In genomic region chr2:240469239-240469636, GRCh38 we compare ENCODE assay signal across 14 cellular contexts. TPM values are rescaled to one million over a fixed set of nuclear protein-coding genes. Genes with fewer than 3 reads are reported as not detected.
DNase-seq lines count a peak whose midpoint lies in the region; FAIRE-seq and TF ChIP-seq lines count a peak whose summit lies in the region.
"Had no signal": no experiment of that assay in that cellular context is flagged by ENCODE, and none has a peak within 500 bp of the region (broad histone marks: within the 10 kb centered on the region; RNA-seq: fewer than 3 reads in every experiment).

No MANE protein-coding gene starts in this region.

- H3K79me1 ChIP-seq in H1 (ENCODE audit: low read depth, low read length), result no peaks in the 10 kb centered on the region

- H3K18ac ChIP-seq in H1 (ENCODE audit: extremely low read depth, low read length), result no peak overlapping the region

- H3K79me2 ChIP-seq in H1 (ENCODE audit: control insufficient read depth in 1 of 2, insufficient read depth in 2 of 2, low read length in 2 of 2) (no peaks in the 10 kb centered on the region), osteoblast (ENCODE audit: insufficient read depth, low read length) (no peaks in the 10 kb centered on the region)

- no peak overlapping the region for H4K5ac ChIP-seq in H1 (ENCODE audit: insufficient read length, low read depth, low read length)

- H3K14ac ChIP-seq in H1 (ENCODE audit: insufficient read length), result no peak overlapping the region

- no peak overlapping the region for H3K23ac ChIP-seq in H1 (ENCODE audit: insufficient read length)

- peak overlapping the region; percentile 43 for H2BK120ac ChIP-seq in H1 (replicated peaks; ENCODE audit: low read depth, low read length)

- H3K27me3 ChIP-seq in H1 (replicated peaks in 1 of 4; ENCODE audit: control insufficient read depth in 3 of 4, extremely low read depth in 1 of 4, insufficient read depth in 3 of 4, low read length in 3 of 4), result peaks cover 0 to 5% (median 3%) of the 10 kb centered on the region in 4 experiments; a peak in 3 of 7 replicates
- no peaks in the 10 kb centered on the region for H3K27me3 ChIP-seq in osteoblast (ENCODE audit: insufficient read depth, low read length)
- H3K27me3 ChIP-seq in A673 (replicated peaks; ENCODE audit: insufficient read depth, low read depth, low read length, poor library complexity), result no peaks in the 10 kb centered on the region
- H3K27me3 ChIP-seq: ascending aorta, tibial artery had no signal

- H3K4ac ChIP-seq in H1 (replicated peaks; ENCODE audit: insufficient read length, low read depth, low read length), result no peak overlapping the region

- no peak overlapping the region for H3K56ac ChIP-seq in H1 (replicated peaks; ENCODE audit: insufficient read length, low read depth, low read length)

- H3K9me3 ChIP-seq in H1 (ENCODE audit: insufficient read depth in 2 of 2, low read depth in 1 of 2, low read length in 1 of 2), result no peaks in the 10 kb centered on the region
- peaks cover 3% of the 10 kb centered on the region for H3K9me3 ChIP-seq in osteoblast (ENCODE audit: low read depth, low read length)
- peaks cover 9% of the 10 kb centered on the region for H3K9me3 ChIP-seq in A673 (ENCODE audit: low read depth, low read length, poor library complexity, severe bottlenecking)

- POLR2A ChIA-PET in H1 (lab: Charles Lee; ENCODE audit: partially characterized antibody) (interaction anchor here (2.0 kb wide), 1 partner anchor 11 kb away, joined by 6 read pairs; no protein-coding TSS in a partner anchor), A673 (lab: Charles Lee; ENCODE audit: low non-redundant PET) (no interaction called here)

- TF ChIP-seq CTCF in GM13977 (IDR thresholded peaks at IDR 0.05; ENCODE audit: extremely low read depth, insufficient read depth, missing control alignments) (no peak), H1 (IDR thresholded peaks at IDR 0.05; ENCODE audit: control extremely low read depth in 1 of 3, insufficient read depth in 1 of 3, low read depth in 1 of 3, low read length in 3 of 3) (peak in 2 of 3 experiments; percentile 35; a peak in 3 of 4 replicates), osteoblast (IDR thresholded peaks at IDR 0.05; ENCODE audit: extremely low read depth, low read depth, low read length) (no peak), A673 (conservative IDR thresholded peaks at IDR 0.05; ENCODE audit: low read depth, low read length) (no peak), foreskin fibroblast (IDR thresholded peaks at IDR 0.05; ENCODE audit: low read depth, low read length) (no peak)

- peak; percentile 8 for DNase-seq in Ammon's horn (ENCODE audit: low spot score)
- DNase-seq in GM13977 (ENCODE audit: low spot score), result peak; percentile 15
- no peak for DNase-seq in H1 (ENCODE audit: low read depth in 1 of 2, low spot score in 2 of 2)
- peak; percentile 89 for DNase-seq in osteoblast (ENCODE audit: insufficient read length, low spot score, missing footprints)
- no peak for DNase-seq in A673 (ENCODE audit: low spot score)
- no peak for DNase-seq in foreskin fibroblast
- DNase-seq in DMS 273 treated with DMSO at 0.1 percent for 48 hours (lab: John Stamatoyannopoulos, UW), result no peak
- no peak for DNase-seq in HuH-7.5 (ENCODE audit: low spot score)
- DNase-seq: activated T-cell treated with anti-CD3 and anti-CD28 coated beads, Interleukin-2, amount 50 U/mL, for 48 hours; CD4-positive, CD25-positive, alpha-beta regulatory T cell; NCI-H446 treated with DMSO at 0.1 percent for 48 hours had no signal

- H2AFZ ChIP-seq in H1 (ENCODE audit: low read length) (no peak overlapping the region), osteoblast (ENCODE audit: low read length) (no peak overlapping the region)

- H3K27ac ChIP-seq in H1 (ENCODE audit: low read depth, low read length), result no peak overlapping the region
- no peak overlapping the region for H3K27ac ChIP-seq in osteoblast (ENCODE audit: low read depth, low read length)
- no peak overlapping the region for H3K27ac ChIP-seq in A673 (ENCODE audit: low read depth, low read length, poor library complexity, severe bottlenecking)
- H3K27ac ChIP-seq: ascending aorta, tibial artery had no signal

- peak overlapping the region; percentile 57; the same call in 1 of the 2 replicates for H4K8ac ChIP-seq in H1 (ENCODE audit: extremely low read depth, insufficient read depth, low read length)

- no peak overlapping the region for H4K91ac ChIP-seq in H1 (replicated peaks; ENCODE audit: insufficient read length, low read length)

- H2AK5ac ChIP-seq in H1 (ENCODE audit: low read depth, low read length), result peak overlapping the region; percentile 77

- no peak overlapping the region for H2BK12ac ChIP-seq in H1 (ENCODE audit: low read depth, low read length)

- H3K9ac ChIP-seq in H1 (replicated peaks in 1 of 4; ENCODE audit: extremely low read depth in 1 of 4, low read depth in 3 of 4, low read length in 3 of 4), result no peak overlapping the region

- no peak for TF ChIP-seq POLR2A in H1 (IDR thresholded peaks at IDR 0.05; ENCODE audit: control extremely low read depth in 1 of 2, low read depth in 2 of 2, low read length in 2 of 2)

- 69% methylated on average over 10 of the region's 10 CpGs; no CpG with 5 or more reads in 1 of the 2 experiments for WGBS in H1 (ENCODE audit: extremely low coverage in 1 of 2, insufficient coverage in 1 of 2, insufficient read length in 1 of 2, insufficient replicate concordance in 2 of 2, low coverage in 1 of 2, low lambda C conversion rate in 2 of 2, missing lambda C conversion rate in 1 of 2), 2 experiments

- peaks cover 4% of the 10 kb centered on the region; the same call in 1 of the 2 replicates for H3K23me2 ChIP-seq in H1 (ENCODE audit: low read depth, low read length)

- CTCF ChIA-PET in H1 (lab: Charles Lee; ENCODE audit: partially characterized antibody) (interaction anchor here (0.8 to 1.2 kb wide), 4 partner anchors 8 to 18 kb away, joined by 3 to 6 read pairs (median 3); no protein-coding TSS in a partner anchor), A673 (lab: Charles Lee) (no interaction called here)

- no peak overlapping the region for H2BK20ac ChIP-seq in H1 (ENCODE audit: low read length)

- H2BK15ac ChIP-seq in H1 (ENCODE audit: low read length), result no peak overlapping the region

- H3K36me3 ChIP-seq in H1 (ENCODE audit: control insufficient read depth in 2 of 4, insufficient read depth in 4 of 4, low read length in 3 of 4), result peaks cover 0 to 6% (median 0%) of the 10 kb centered on the region in 4 experiments; a peak in 3 of 8 replicates
- H3K36me3 ChIP-seq in osteoblast (ENCODE audit: insufficient read depth, low read length), result peaks cover 3% of the 10 kb centered on the region
- H3K36me3 ChIP-seq in A673 (ENCODE audit: insufficient read depth, low read length, poor library complexity, severe bottlenecking), result no peaks in the 10 kb centered on the region

- in situ Hi-C loops in GM13977 (cut with MboI; ENCODE audit: low pct_unique_long_range_greater_than_20kb, low sequenced_read_pairs, unreplicated experiment), result no loop called here

- H4K20me1 ChIP-seq in H1 (replicated peaks in 1 of 2; ENCODE audit: control insufficient read depth in 1 of 2, insufficient read depth in 2 of 2, low read length in 2 of 2) (peaks cover 0 to 9% of the 10 kb centered on the region in 2 experiments), osteoblast (ENCODE audit: insufficient read depth, low read length) (no peaks in the 10 kb centered on the region)

- H3K4me2 ChIP-seq in H1 (ENCODE audit: insufficient read depth in 1 of 2, low read depth in 2 of 2, low read length in 2 of 2), result no peak overlapping the region
- H3K4me2 ChIP-seq in osteoblast (ENCODE audit: insufficient read depth, low read length), result no peak overlapping the region

- FAIRE-seq in H1 (lab: Jason Lieb, UNC), result no peak
- FAIRE-seq: G401.6 had no signal

- no peaks in the 10 kb centered on the region for H3K4me1 ChIP-seq in H1 (replicated peaks in 1 of 4; ENCODE audit: control insufficient read depth in 3 of 4, insufficient read depth in 4 of 4, low read length in 3 of 4)
- H3K4me1 ChIP-seq in osteoblast (ENCODE audit: insufficient read depth, low read length), result no peaks in the 10 kb centered on the region
- no peaks in the 10 kb centered on the region for H3K4me1 ChIP-seq in A673 (ENCODE audit: insufficient read depth, low read length, poor library complexity, severe bottlenecking)
- H3K4me1 ChIP-seq: ascending aorta, tibial artery had no signal

- TF ChIP-seq EP300 in H1 (IDR thresholded peaks at IDR 0.05; ENCODE audit: borderline replicate concordance in 1 of 2, low read depth in 2 of 2, low read length in 2 of 2), result no peak

- no peak; a peak in 1 of 4 replicates for TF ChIP-seq RAD21 in H1 (IDR thresholded peaks at IDR 0.05 in 1 of 2, conservative IDR thresholded peaks at IDR 0.05 in 1 of 2; ENCODE audit: low read depth in 2 of 2, low read length in 2 of 2)

- H2BK5ac ChIP-seq in H1 (ENCODE audit: low read depth, low read length), result 0 out of 2 replicates have a peak overlapping the region, but pooled peaks have one; percentile 40

- no peak overlapping the region for H3K4me3 ChIP-seq in H1 (ENCODE audit: extremely low read depth in 1 of 4, insufficient read depth in 2 of 4, low read depth in 3 of 4, low read length in 4 of 4)
- no peak overlapping the region for H3K4me3 ChIP-seq in osteoblast (ENCODE audit: insufficient read depth, low read length)
- H3K4me3 ChIP-seq in A673 (ENCODE audit: low read depth, low read length, poor library complexity, severe bottlenecking), result no peak overlapping the region
- no peak overlapping the region for H3K4me3 ChIP-seq in foreskin fibroblast (ENCODE audit: low read depth in 1 of 2, low read length in 2 of 2)
- H3K4me3 ChIP-seq: ascending aorta, tibial artery had no signal

- intact Hi-C loops in A673 (cut with micrococcal nuclease; ENCODE audit: unreplicated experiment), result no loop called here

- no TSS peak for BruUV-seq in A673 (replicated peaks; lab: Mats Ljungman, UMichigan)

TF ChIP-seq in H1, 55 proteins besides CTCF, POLR2A, EP300 and RAD21 (continues in another document):
- TF ChIP-seq NANOG (IDR thresholded peaks at IDR 0.05; ENCODE audit: insufficient read depth, low read depth, low read length, poor library complexity, severe bottlenecking) (no peak), TCF12 (IDR thresholded peaks at IDR 0.05; ENCODE audit: low read depth, low read length) (no peak), FOSL1 (IDR thresholded peaks at IDR 0.05; ENCODE audit: insufficient read depth, low read depth, low read length) (no peak), SUZ12 (IDR thresholded peaks at IDR 0.05; ENCODE audit: low read length) (no peak), BRCA1 (IDR thresholded peaks at IDR 0.05; ENCODE audit: low read depth, low read length) (no peak)

RNA-seq across cellular contexts. Expression of gene GPC1, which starts 33.8 kb away (rescaled TPM):
- 28.3 and 31.9 TPM in 2 replicates for total RNA-seq in H1 (2021; fragmentation: NEBNext Ultra II Directional; extraction: Animal tissue kit (Norgen Biotek cat#: 25700))
- 21.9 and 30.2 TPM in 2 replicates for polyA plus RNA-seq in H1 (2011; rRNA removed)
- polyA plus RNA-seq in H1 (2011; cell fraction: cytosol; rRNA removed), result 22.1 TPM
- polyA plus RNA-seq in H1 (2011; cell fraction: nucleus; rRNA removed), result 47.6 TPM
- 18.4 to 31.5 TPM (median 29.5 TPM) in 4 replicates for polyA plus RNA-seq in H1 (2012, experiment 1 of 2)
- 27.9 TPM for polyA plus RNA-seq in H1 (2012, experiment 2 of 2)
- polyA plus RNA-seq in H1 (2013, experiment 1 of 2), result 42.0 TPM
- 37.4 TPM for polyA plus RNA-seq in H1 (2013, experiment 2 of 2)
- polyA minus RNA-seq in H1 (2011; rRNA and poly(A)+ RNA removed), result 14.3 and 16.0 TPM in 2 replicates
- polyA minus RNA-seq in H1 (2011; cell fraction: cytosol; rRNA and poly(A)+ RNA removed), result 29.2 TPM
- 22.9 TPM for polyA minus RNA-seq in H1 (2011; cell fraction: nucleus; rRNA and poly(A)+ RNA removed)
- 44.8 and 54.3 TPM in 2 replicates for total RNA-seq in osteoblast
- 21.2 and 21.9 TPM in 2 replicates for total RNA-seq in A673 (2021)

Comparison
In these comparisons a context has a peak if more than half of its experiments do, and no peak if none do; other contexts are left out.
1. DNase-seq: peak in Ammon's horn (single experiment), GM13977 (single experiment) and osteoblast (single experiment); none in H1 (0 of 2), A673 (single experiment), foreskin fibroblast (0 of 2), DMS 273 treated with DMSO at 0.1 percent for 48 hours (single experiment) and HuH-7.5 (single experiment).
2. CTCF ChIP-seq: peak in H1 (2 of 3); none in GM13977 (single experiment), osteoblast (single experiment), A673 (single experiment) and foreskin fibroblast (single experiment).